Comparison of ENCODE assay signal across 39 cellular contexts in genomic region chr2:16058747-16059358, GRCh38.
"Had no signal": no experiment of that assay in that cellular context is flagged by ENCODE, and none has a peak within 500 bp of the region (broad histone marks: within the 10 kb centered on the region; RNA-seq: fewer than 3 reads in every experiment).

No MANE protein-coding gene starts in this region.

- H3K27ac Mint-ChIP-seq: activated CD4-positive, alpha-beta memory T cell treated with anti-CD3 and anti-CD28 coated beads for 36 hours; activated CD4-positive, alpha-beta T cell treated with anti-CD3 and anti-CD28 coated beads for 36 hours; activated CD8-positive, alpha-beta T cell treated with anti-CD3 and anti-CD28 coated beads for 36 hours; activated naive CD4-positive, alpha-beta T cell treated with anti-CD3 and anti-CD28 coated beads for 36 hours; activated naive CD4-positive, alpha-beta T cell treated with anti-CD3 and anti-CD28 coated beads, Interleukin-2, amount 50 U/mL, for 72 hours; activated naive CD8-positive, alpha-beta T cell treated with anti-CD3 and anti-CD28 coated beads for 36 hours; activated T-cell treated with anti-CD3 and anti-CD28 coated beads, Interleukin-2, amount 50 U/mL, for 72 hours; activated T-helper 1 cell treated with anti-CD3 and anti-CD28 coated beads, Interleukin-12 subunit alpha, Interleukin-12 subunit beta, Interleukin-2, Interleukin-4 antibody, amounts not matched to agents 30 ng/mL and 10 ng/mL and 1 ng/mL, durations not matched to agents 14 hours and 24 hours and 36 hours; activated T-helper 17 cell treated with anti-CD3 and anti-CD28 coated beads, Interleukin-2, amount 50 U/mL, for 72 hours; brain; T-helper 1 cell treated with Interleukin-12 subunit alpha and Interleukin-12 subunit beta and Interleukin-4 antibody, amounts not matched to agents 30 μg/mL and 1 μg/mL, for 36 hours; T-helper 2 cell treated with Interferon-gamma antibody and Interleukin-4, amounts not matched to agents 5 μg/mL and 100 μg/mL, for 36 hours; WTC11 had no signal

- DNase-seq: activated CD4-positive, alpha-beta memory T cell treated with anti-CD3 and anti-CD28 coated beads for 36 hours; activated CD4-positive, alpha-beta T cell treated with anti-CD3 and anti-CD28 coated beads for 1 hour; activated CD4-positive, alpha-beta T cell treated with anti-CD3 and anti-CD28 coated beads for 36 hours; activated CD4-positive, alpha-beta T cell treated with anti-CD3 and anti-CD28 coated beads for 48 hours; activated CD4-positive, alpha-beta T cell treated with anti-CD3 and anti-CD28 coated beads, Interleukin-2, amount 50 U/mL, for 1 hour; activated CD4-positive, alpha-beta T cell treated with anti-CD3 and anti-CD28 coated beads, Interleukin-2, amount 50 U/mL, for 4 hours; activated CD4-positive, CD25-positive, alpha-beta regulatory T cell; activated CD8-positive, alpha-beta memory T cell treated with anti-CD3 and anti-CD28 coated beads, Interleukin-2, amount 50 U/mL, for 4 hours; activated CD8-positive, alpha-beta T cell treated with anti-CD3 and anti-CD28 coated beads for 36 hours; activated effector memory CD4-positive, alpha-beta T cell treated with anti-CD3 and anti-CD28 coated beads, Interleukin-2, amount 50 U/mL, for 16 hours; activated gamma-delta T cell treated with Interleukin-2 at 50 U/mL for 16 hours; activated naive CD4-positive, alpha-beta T cell; activated naive CD4-positive, alpha-beta T cell treated with anti-CD3 and anti-CD28 coated beads for 36 hours; activated naive CD4-positive, alpha-beta T cell treated with anti-CD3 and anti-CD28 coated beads, Interleukin-2, amount 50 U/mL, for 16 hours; activated naive CD8-positive, alpha-beta T cell treated with anti-CD3 and anti-CD28 coated beads for 36 hours; activated T-cell treated with anti-CD3 and anti-CD28 coated beads for 4 hours; activated T-cell treated with anti-CD3 and anti-CD28 coated beads, Interleukin-2, amount 50 U/mL, for 1 hour; activated T-cell treated with anti-CD3 and anti-CD28 coated beads, Interleukin-2, amount 50 U/mL, for 4 hours; activated T-cell treated with anti-CD3 and anti-CD28 coated beads, Interleukin-2, amount 50 U/mL, for 72 hours; adrenal gland; amygdala; anterior cingulate cortex; caudate nucleus; cerebellar nuclear complex; colonic mucosa; T-helper 2 cell; T-helper 9 cell had no signal

- H3K27me3 ChIP-seq: adrenal gland, ascending aorta, cardiac muscle cell, colonic mucosa had no signal

- H3K4me3 ChIP-seq: adrenal gland, ascending aorta, cardiac muscle cell, colonic mucosa had no signal

- H3K36me3 ChIP-seq: adrenal gland, ascending aorta, cardiac muscle cell, colonic mucosa had no signal

- H3K36me3 Mint-ChIP-seq: activated naive CD8-positive, alpha-beta T cell treated with anti-CD3 and anti-CD28 coated beads for 36 hours had no signal

- ATAC-seq: activated CD4-positive, alpha-beta T cell treated with anti-CD3 and anti-CD28 coated beads for 36 hours; activated CD4-positive, CD25-positive, alpha-beta regulatory T cell treated with anti-CD3 and anti-CD28 coated beads, Interleukin-2, amount 50 U/mL, for 24 hours; activated CD8-positive, alpha-beta T cell treated with anti-CD3 and anti-CD28 coated beads for 36 hours; activated naive CD4-positive, alpha-beta T cell treated with anti-CD3 and anti-CD28 coated beads, Interleukin-2, amount 50 U/mL, for 72 hours; activated T-cell treated with anti-CD3 and anti-CD28 coated beads, Interleukin-2, amount 50 U/mL, for 4 hours; activated T-cell treated with anti-CD3 and anti-CD28 coated beads, Interleukin-2, amount 50 U/mL, for 72 hours; activated T-helper 17 cell treated with anti-CD3 and anti-CD28 coated beads, Interleukin-2, amount 50 U/mL, for 72 hours; WTC11 had no signal

- H3K27me3 Mint-ChIP-seq: activated CD4-positive, alpha-beta memory T cell treated with anti-CD3 and anti-CD28 coated beads for 36 hours; activated CD4-positive, alpha-beta T cell treated with anti-CD3 and anti-CD28 coated beads for 36 hours; activated naive CD8-positive, alpha-beta T cell treated with anti-CD3 and anti-CD28 coated beads for 36 hours; central memory CD8-positive, alpha-beta T cell had no signal

- H3K4me1 Mint-ChIP-seq: activated naive CD8-positive, alpha-beta T cell treated with anti-CD3 and anti-CD28 coated beads for 36 hours; activated T-helper 17 cell treated with anti-CD3 and anti-CD28 coated beads, Interleukin-2, amount 50 U/mL, for 72 hours; central memory CD8-positive, alpha-beta T cell had no signal

- H3K4me1 ChIP-seq: ascending aorta, colonic mucosa had no signal

- H3K4me3 Mint-ChIP-seq: activated CD4-positive, alpha-beta memory T cell treated with anti-CD3 and anti-CD28 coated beads for 36 hours; activated CD4-positive, alpha-beta T cell treated with anti-CD3 and anti-CD28 coated beads for 36 hours; activated CD8-positive, alpha-beta T cell treated with anti-CD3 and anti-CD28 coated beads for 36 hours; activated naive CD4-positive, alpha-beta T cell treated with anti-CD3 and anti-CD28 coated beads for 36 hours; activated naive CD8-positive, alpha-beta T cell treated with anti-CD3 and anti-CD28 coated beads for 36 hours; activated T-cell treated with anti-CD3 and anti-CD28 coated beads, Interleukin-2, amount 50 U/mL, for 4 hours; activated T-cell treated with anti-CD3 and anti-CD28 coated beads, Interleukin-2, amount 50 U/mL, for 72 hours; activated T-helper 1 cell treated with anti-CD3 and anti-CD28 coated beads, Interleukin-12 subunit alpha, Interleukin-12 subunit beta, Interleukin-2, Interleukin-4 antibody, amounts not matched to agents 30 ng/mL and 10 ng/mL and 1 ng/mL, durations not matched to agents 14 hours and 24 hours and 36 hours; activated T-helper 17 cell treated with anti-CD3 and anti-CD28 coated beads, Interleukin-2, amount 50 U/mL, for 72 hours; brain; central memory CD8-positive, alpha-beta T cell; T-helper 1 cell treated with Interleukin-12 subunit alpha and Interleukin-12 subunit beta and Interleukin-4 antibody, amounts not matched to agents 30 μg/mL and 1 μg/mL, for 36 hours; T-helper 2 cell treated with Interferon-gamma antibody and Interleukin-4, amounts not matched to agents 5 μg/mL and 100 μg/mL, for 36 hours; WTC11 had no signal

- H3K27ac ChIP-seq: adrenal gland, ascending aorta, cardiac muscle cell, colonic mucosa, VCaP had no signal
